Comparison of ENCODE assay signal across 8 cellular contexts in genomic region chr1:160954158-160955104, GRCh38. TPM values are rescaled to one million over a fixed set of nuclear protein-coding genes. Genes with fewer than 3 reads are reported as not detected.
DNase-seq lines count a peak whose midpoint lies in the region; ATAC-seq and TF ChIP-seq lines count a peak whose summit lies in the region.

Gene ITLN2 (minus strand): TSS chr1:160954809. CDS start chr1:160954741, 68 bp downstream.

- intact Hi-C loops in adrenal gland (cut with DNase I), result loop anchor here (5.0 to 10.0 kb wide), 4 partner anchors 117 to 280 kb away; no protein-coding TSS in a partner anchor

- WGBS in adrenal gland, 4 donors, result 71 to 81% (median 78%) methylated on average over 8 of the region's 8 CpGs

- DNase-seq in NCI-H1417 (lab: John Stamatoyannopoulos, UW) (peak in 2 of 3 experiments; percentile 24 to 60), NCI-H1417 treated with DMSO at 0.1 percent for 48 hours (lab: John Stamatoyannopoulos, UW) (no peak), SKM-1 (lab: John Stamatoyannopoulos, UW; ENCODE audit: unreplicated experiment) (peak; percentile 82), adrenal gland (peak in 5 of 7 donors; percentile 17 to 53 (median 36)), kidney tubule cell (ENCODE audit: low spot score) (peak; percentile 66)
- DNase-seq in stimulated activated naive CD4-positive, alpha-beta T cell (lab: John Stamatoyannopoulos, UW), result peak in 4 of 6 experiments; percentile 2 to 56 (median 30)

- no peak for TF ChIP-seq POLR2A in adrenal gland (IDR thresholded peaks at IDR 0.05)

- H3K4me1 ChIP-seq in adrenal gland (replicated peaks in 1 of 2), result no peaks in the 10 kb centered on the region

- no peaks in the 10 kb centered on the region for H3K27me3 ChIP-seq in adrenal gland

- H3K27ac ChIP-seq in adrenal gland, result no peak within 1 kb of the TSS

- peak; percentile 62 for ATAC-seq in HG03439 (IDR thresholded peaks at IDR 0.05; ENCODE audit: unreplicated experiment)
- ATAC-seq in GM19324 (IDR thresholded peaks at IDR 0.05; ENCODE audit: low FRiP score, unreplicated experiment), result no peak

- H3K9me3 ChIP-seq in adrenal gland (replicated peaks in 1 of 3), result no peaks in the 10 kb centered on the region

- H3K36me3 ChIP-seq in adrenal gland (replicated peaks in 1 of 2), result no peaks in the 10 kb centered on the region

- peak; percentile 33 to 66 (median 56) for TF ChIP-seq CTCF in adrenal gland (IDR thresholded peaks at IDR 0.05)

- no peak within 1 kb of the TSS for H3K4me3 ChIP-seq in adrenal gland

RNA-seq across cellular contexts. Expression of gene ITLN2, which starts in this region (rescaled TPM):
- 1 to 10 TPM in 1 of 8 donors, not detected in 7; 3.1 TPM for total RNA-seq in adrenal gland
- under 1 TPM in 1 of 3 donors, not detected in 2; 0.32 TPM for polyA plus RNA-seq in adrenal gland
